In genomic region chr18:79524181-79525078, GRCh38 we compare ENCODE assay signal across 9 cellular contexts.
A peak's percentile ranks its signal among the peaks of the same experiment; 100 is the strongest.
DNase-seq lines count a peak whose midpoint lies in the region; ATAC-seq, FAIRE-seq and TF ChIP-seq lines count a peak whose summit lies in the region.
"Had no signal": no experiment of that assay in that cellular context is flagged by ENCODE, and none has a peak within 500 bp of the region (broad histone marks: within the 10 kb centered on the region; RNA-seq: fewer than 3 reads in every experiment).

No MANE protein-coding gene starts in this region.

- H3K79me1 ChIP-seq in H1 (ENCODE audit: low read depth, low read length) = no peaks in the 10 kb centered on the region; the same call in 1 of the 2 replicates

- 83% methylated on average over 33 of the region's 63 CpGs; no CpG with 5 or more reads in 1 of the 2 experiments for WGBS in H1 (ENCODE audit: extremely low coverage in 1 of 2, insufficient coverage in 1 of 2, insufficient read length in 1 of 2, insufficient replicate concordance in 2 of 2, low coverage in 1 of 2, low lambda C conversion rate in 2 of 2, missing lambda C conversion rate in 1 of 2), 2 experiments
- 73 to 85% methylated on average over 33 to 58 of the region's 63 CpGs for WGBS in upper lobe of left lung, 2 donors

- POLR2A ChIA-PET in H1 (lab: Charles Lee; ENCODE audit: partially characterized antibody) = no interaction called here

- H3K23me2 ChIP-seq in H1 (ENCODE audit: low read depth, low read length) = no peaks in the 10 kb centered on the region

- H2AFZ ChIP-seq in H1 (ENCODE audit: low read length) = no peak overlapping the region

- TF ChIP-seq CTCF in H1 (IDR thresholded peaks at IDR 0.05; ENCODE audit: control extremely low read depth in 1 of 3, insufficient read depth in 1 of 3, low read depth in 1 of 3, low read length in 3 of 3) = no peak
- TF ChIP-seq CTCF in upper lobe of left lung (IDR thresholded peaks at IDR 0.05) = no peak

- peak overlapping the region; percentile 11; the same call in 1 of the 2 replicates for H4K8ac ChIP-seq in H1 (ENCODE audit: extremely low read depth, insufficient read depth, low read length)

- CTCF ChIA-PET in H1 (lab: Charles Lee; ENCODE audit: partially characterized antibody) = interaction anchor here (0.9 to 2.1 kb wide), 4 partner anchors 10 to 144 kb away, joined by 3 to 5 read pairs (median 4); no protein-coding TSS in a partner anchor

- peaks cover 0 to 12% (median 5%) of the 10 kb centered on the region in 4 experiments; a peak in 5 of 7 replicates for H3K4me1 ChIP-seq in H1 (replicated peaks in 1 of 4; ENCODE audit: control insufficient read depth in 3 of 4, insufficient read depth in 4 of 4, low read length in 3 of 4)
- peaks cover 10 to 22% (median 18%) of the 10 kb centered on the region in 4 donors for H3K4me1 ChIP-seq in upper lobe of left lung

- H3K23ac ChIP-seq in H1 (ENCODE audit: insufficient read length) = no peak overlapping the region

- TF ChIP-seq RAD21 in H1 (IDR thresholded peaks at IDR 0.05 in 1 of 2, conservative IDR thresholded peaks at IDR 0.05 in 1 of 2; ENCODE audit: low read depth in 2 of 2, low read length in 2 of 2) = no peak

- intact Hi-C loops in left cardiac atrium (cut with DNase I) = loop anchor here in 1 of 2 donors (5.0 to 10.0 kb wide), 4 partner anchors 60 to 147 kb away; partner anchors contain the start of gene NFATC1

- no peak overlapping the region for H4K5ac ChIP-seq in H1 (ENCODE audit: insufficient read length, low read depth, low read length)

- peak; percentile 66 for DNase-seq in activated CD4-positive, CD25-positive, alpha-beta regulatory T cell treated with anti-CD3 and anti-CD28 coated beads, Interleukin-2, amount 50 U/mL, for 72 hours
- DNase-seq in H1 (ENCODE audit: low read depth in 1 of 2, low spot score in 2 of 2) (peak in 1 of 2 experiments; percentile 47), upper lobe of left lung (peak; percentile 21 to 84), midbrain (lab: John Stamatoyannopoulos, UW) (no peak), NCI-H524 (lab: John Stamatoyannopoulos, UW) (no peak), left cardiac atrium (no peak)

- no peaks in the 10 kb centered on the region for H3K79me2 ChIP-seq in H1 (ENCODE audit: control insufficient read depth in 1 of 2, insufficient read depth in 2 of 2, low read length in 2 of 2)

- no peak overlapping the region for H3K4me2 ChIP-seq in H1 (ENCODE audit: insufficient read depth in 1 of 2, low read depth in 2 of 2, low read length in 2 of 2)

- no peak overlapping the region for H3K9ac ChIP-seq in H1 (replicated peaks in 1 of 4; ENCODE audit: extremely low read depth in 1 of 4, low read depth in 3 of 4, low read length in 3 of 4)

- no peak overlapping the region for H2BK12ac ChIP-seq in H1 (ENCODE audit: low read depth, low read length)

- no peak overlapping the region for H3K56ac ChIP-seq in H1 (replicated peaks; ENCODE audit: insufficient read length, low read depth, low read length)

- H4K91ac ChIP-seq in H1 (replicated peaks; ENCODE audit: insufficient read length, low read length) = peak overlapping the region; percentile 65

- H2BK15ac ChIP-seq in H1 (ENCODE audit: low read length) = no peak overlapping the region

- H2BK120ac ChIP-seq in H1 (replicated peaks; ENCODE audit: low read depth, low read length) = no peak overlapping the region

- no peak overlapping the region for H3K18ac ChIP-seq in H1 (ENCODE audit: extremely low read depth, low read length)

- H3K9me3 ChIP-seq in H1 (ENCODE audit: insufficient read depth in 2 of 2, low read depth in 1 of 2, low read length in 1 of 2) = no peaks in the 10 kb centered on the region
- no peaks in the 10 kb centered on the region for H3K9me3 ChIP-seq in upper lobe of left lung

- no peak overlapping the region for H3K4ac ChIP-seq in H1 (replicated peaks; ENCODE audit: insufficient read length, low read depth, low read length)

- no peaks in the 10 kb centered on the region for H3K36me3 ChIP-seq in H1 (ENCODE audit: control insufficient read depth in 2 of 4, insufficient read depth in 4 of 4, low read length in 3 of 4)
- peaks cover 0 to 20% (median 6%) of the 10 kb centered on the region in 4 donors for H3K36me3 ChIP-seq in upper lobe of left lung

- H3K4me3 ChIP-seq in H1 (ENCODE audit: extremely low read depth in 1 of 4, insufficient read depth in 2 of 4, low read depth in 3 of 4, low read length in 4 of 4) = no peak overlapping the region
- peak overlapping the region in 1 of 4 donors; percentile 3 for H3K4me3 ChIP-seq in upper lobe of left lung

- H3K27ac ChIP-seq in H1 (ENCODE audit: low read depth, low read length) (no peak overlapping the region), upper lobe of left lung (peak overlapping the region in 2 of 4 donors; percentile 30 to 64)

- peak; percentile 23 for ATAC-seq in GM18870 (IDR thresholded peaks at IDR 0.05; ENCODE audit: unreplicated experiment)
- ATAC-seq in HG02970 (IDR thresholded peaks at IDR 0.05; ENCODE audit: low FRiP score, unreplicated experiment) = peak; percentile 33
- ATAC-seq in upper lobe of left lung (ENCODE audit: low FRiP score in 2 of 2) = peak in 1 of 2 donors; percentile 13
- no peak for ATAC-seq in left cardiac atrium
- ATAC-seq: HCT116 had no signal

- TF ChIP-seq POLR2A in H1 (IDR thresholded peaks at IDR 0.05; ENCODE audit: control extremely low read depth in 1 of 2, low read depth in 2 of 2, low read length in 2 of 2) (no peak), upper lobe of left lung (IDR thresholded peaks at IDR 0.05) (no peak)

- no peak overlapping the region for H2AK5ac ChIP-seq in H1 (ENCODE audit: low read depth, low read length)

- H3K14ac ChIP-seq in H1 (ENCODE audit: insufficient read length) = no peak overlapping the region

- H3K27me3 ChIP-seq in H1 (replicated peaks in 1 of 4; ENCODE audit: control insufficient read depth in 3 of 4, extremely low read depth in 1 of 4, insufficient read depth in 3 of 4, low read length in 3 of 4) (no peaks in the 10 kb centered on the region; a peak in 2 of 7 replicates), upper lobe of left lung (no peaks in the 10 kb centered on the region)

- no peak for FAIRE-seq in H1 (lab: Jason Lieb, UNC)

- no peaks in the 10 kb centered on the region for H4K20me1 ChIP-seq in H1 (replicated peaks in 1 of 2; ENCODE audit: control insufficient read depth in 1 of 2, insufficient read depth in 2 of 2, low read length in 2 of 2)

- H2BK20ac ChIP-seq in H1 (ENCODE audit: low read length) = no peak overlapping the region

- 0 out of 2 replicates have a peak overlapping the region, but pooled peaks have one; percentile 44 for H2BK5ac ChIP-seq in H1 (ENCODE audit: low read depth, low read length)

- TF ChIP-seq EP300 in H1 (IDR thresholded peaks at IDR 0.05; ENCODE audit: borderline replicate concordance in 1 of 2, low read depth in 2 of 2, low read length in 2 of 2) = no peak
- TF ChIP-seq EP300 in upper lobe of left lung (IDR thresholded peaks at IDR 0.05) = no peak

TF ChIP-seq in H1, 55 proteins besides CTCF, POLR2A, EP300 and RAD21 (continues in another document):
- TF ChIP-seq SP4 (IDR thresholded peaks at IDR 0.05; ENCODE audit: low read length) = no peak
- TF ChIP-seq TCF12 (IDR thresholded peaks at IDR 0.05; ENCODE audit: low read depth, low read length) = no peak
- no peak for TF ChIP-seq CTBP2 (IDR thresholded peaks at IDR 0.05; ENCODE audit: borderline replicate concordance, insufficient read depth, insufficient read length, low read length)
- no peak for TF ChIP-seq CBX8 (IDR thresholded peaks at IDR 0.05; ENCODE audit: borderline replicate concordance, low read depth, low read length)
- no peak for TF ChIP-seq CBX5 (IDR thresholded peaks at IDR 0.05; ENCODE audit: low read depth, low read length)
- no peak for TF ChIP-seq SUZ12 (IDR thresholded peaks at IDR 0.05; ENCODE audit: low read length)
- TF ChIP-seq USF2 (IDR thresholded peaks at IDR 0.05; ENCODE audit: low read length) = no peak
- no peak for TF ChIP-seq CREB1 (IDR thresholded peaks at IDR 0.05)
- TF ChIP-seq ATF2 (IDR thresholded peaks at IDR 0.05; ENCODE audit: low read length) = no peak
- TF ChIP-seq SP2 (IDR thresholded peaks at IDR 0.05; ENCODE audit: low read length) = no peak
- TF ChIP-seq RFX5 (IDR thresholded peaks at IDR 0.05; ENCODE audit: borderline replicate concordance, low read depth, low read length) = no peak
- no peak for TF ChIP-seq TAF1 (IDR thresholded peaks at IDR 0.05; ENCODE audit: low read depth, low read length)
- no peak for TF ChIP-seq CHD1 (IDR thresholded peaks at IDR 0.05; ENCODE audit: low read depth, low read length)
- no peak for TF ChIP-seq RNF2 (IDR thresholded peaks at IDR 0.05; ENCODE audit: borderline replicate concordance, low read depth, low read length, missing control alignments, poor library complexity, severe bottlenecking)
- no peak for TF ChIP-seq SRF (IDR thresholded peaks at IDR 0.05; ENCODE audit: low read depth, low read length)
- no peak for TF ChIP-seq ASH2L (IDR thresholded peaks at IDR 0.05; ENCODE audit: low read length)
- TF ChIP-seq SIN3A (conservative IDR thresholded peaks at IDR 0.05 in 1 of 2, IDR thresholded peaks at IDR 0.05 in 1 of 2; ENCODE audit: low read depth in 1 of 2, low read length in 2 of 2) = no peak
- no peak for TF ChIP-seq MAX (IDR thresholded peaks at IDR 0.05)
- TF ChIP-seq FOSL1 (IDR thresholded peaks at IDR 0.05; ENCODE audit: insufficient read depth, low read depth, low read length) = no peak

Comparison
In these comparisons a context has a peak if more than half of its experiments do, and no peak if none do; other contexts are left out.
1. ATAC-seq: peak in GM18870 (single experiment) and HG02970 (single experiment); none in left cardiac atrium (0 of 2).
2. DNase-seq: peak in activated CD4-positive, CD25-positive, alpha-beta regulatory T cell treated with anti-CD3 and anti-CD28 coated beads, Interleukin-2, amount 50 U/mL, for 72 hours (single experiment) and upper lobe of left lung (2 of 2); none in midbrain (single experiment), NCI-H524 (0 of 2) and left cardiac atrium (single experiment).